ENCODE assay signal across 26 cellular contexts in genomic region chr21:34320006-34320405, GRCh38. TPM values are rescaled to one million over a fixed set of nuclear protein-coding genes. Genes with fewer than 3 reads are reported as not detected.
"Had no signal": no experiment of that assay in that cellular context is flagged by ENCODE, and none has a peak within 500 bp of the region (broad histone marks: within the 10 kb centered on the region; RNA-seq: fewer than 3 reads in every experiment).

No MANE protein-coding gene starts in this region.

- H3K4me3 Mint-ChIP-seq: natural killer cell; stimulated activated naive CD8-positive, alpha-beta T cell treated with anti-CD3 and anti-CD28 coated beads, Interleukin-15, amount 100 ng/mL, for 72 hours; type B pancreatic cell had no signal

- H3K9me3 Mint-ChIP-seq: natural killer cell; stimulated activated naive CD8-positive, alpha-beta T cell treated with anti-CD3 and anti-CD28 coated beads, Interleukin-15, amount 100 ng/mL, for 72 hours; type B pancreatic cell had no signal

- H3K4me2 ChIP-seq: smooth muscle cell had no signal

- H3K27ac Mint-ChIP-seq: natural killer cell, progenitor cell of endocrine pancreas, type B pancreatic cell had no signal

- H3K9me3 ChIP-seq: esophagus muscularis mucosa, lower lobe of right lung, neutrophil, right lobe of liver, suprapubic skin had no signal

- H3K4me3 ChIP-seq: coronary artery, esophagus muscularis mucosa, lower lobe of right lung, right lobe of liver, smooth muscle cell, suprapubic skin had no signal

- H3K4me1 ChIP-seq: esophagus muscularis mucosa, lower lobe of right lung, parathyroid adenoma, right lobe of liver had no signal

- DNase-seq: dermis blood vessel endothelial cell; effector memory CD4-positive, alpha-beta T cell; head of caudate nucleus; left ventricle myocardium superior; lower lobe of right lung; natural killer cell; right lobe of liver; stimulated activated CD4-positive, alpha-beta T cell treated with anti-CD3 and anti-CD28 coated beads, Interleukin-12 subunit alpha, Interleukin-12 subunit beta, amount 100 ng/mL, for 4 hours; stimulated activated CD4-positive, alpha-beta T cell treated with anti-CD3 and anti-CD28 coated beads, Interleukin-1b, Interleukin-23, amount 100 ng/mL, for 48 hours; stimulated activated CD4-positive, alpha-beta T cell treated with anti-CD3 and anti-CD28 coated beads, Interleukin-4, amount 100 ng/mL, for 1 hour; stimulated activated CD8-positive, alpha-beta memory T cell treated with anti-CD3 and anti-CD28 coated beads, Interleukin-4, amount 100 ng/mL, for 48 hours; stimulated activated naive CD4-positive, alpha-beta T cell; stimulated activated naive CD8-positive, alpha-beta T cell treated with anti-CD3 and anti-CD28 coated beads, Interleukin-15, amount 100 ng/mL, for 72 hours had no signal

- H3K27me3 ChIP-seq: esophagus muscularis mucosa, right lobe of liver, suprapubic skin had no signal

- H2AFZ ChIP-seq: parathyroid adenoma had no signal

- H3K36me3 Mint-ChIP-seq: natural killer cell, type B pancreatic cell had no signal

- H3K27ac ChIP-seq: coronary artery, esophagus muscularis mucosa, lower lobe of right lung, neutrophil, parathyroid adenoma, right lobe of liver, suprapubic skin had no signal

- H3K9ac ChIP-seq: parathyroid adenoma had no signal

- ATAC-seq: left ventricle myocardium superior; lower lobe of right lung; natural killer cell; right lobe of liver; stimulated activated naive CD8-positive, alpha-beta T cell treated with anti-CD3 and anti-CD28 coated beads, Interleukin-15, amount 100 ng/mL, for 72 hours had no signal

- H3K36me3 ChIP-seq: esophagus muscularis mucosa, lower lobe of right lung, neutrophil, right lobe of liver, suprapubic skin had no signal

- H3K4me1 Mint-ChIP-seq: natural killer cell; stimulated activated naive CD8-positive, alpha-beta T cell treated with anti-CD3 and anti-CD28 coated beads, Interleukin-15, amount 100 ng/mL, for 72 hours had no signal

RNA-seq across cellular contexts. Expression of gene KCNE2, which starts 43.8 kb away (rescaled TPM):
- total RNA-seq: dermis blood vessel endothelial cell, endothelial cell of umbilical vein, epithelial cell of proximal tubule, kidney epithelial cell, left ventricle myocardium superior, lower lobe of right lung, mononuclear cell, osteoblast, right lobe of liver, smooth muscle cell, suprapubic skin had no signal
- polyA plus RNA-seq: endothelial cell of umbilical vein had no signal
